Comparison of ENCODE assay signal across 1 cellular context in genomic region chr14:21106191-21106505, GRCh38.
TF ChIP-seq lines count a peak whose summit lies in the region.

No MANE protein-coding gene starts in this region.

TF ChIP-seq in WTC11, 78 proteins besides CTCF, POLR2A, EP300 and RAD21 (continued from another document):
- TF ChIP-seq ERG (CRISPR knock-in tag; IDR thresholded peaks at IDR 0.05) (no peak), ESRRA (CRISPR knock-in tag; IDR thresholded peaks at IDR 0.05; ENCODE audit: borderline replicate concordance) (no peak), NR1H2 (CRISPR knock-in tag; IDR thresholded peaks at IDR 0.05) (no peak), CREB1 (CRISPR knock-in tag; IDR thresholded peaks at IDR 0.05) (no peak), EMX1 (CRISPR knock-in tag; IDR thresholded peaks at IDR 0.05) (no peak), ZNF232 (CRISPR knock-in tag; IDR thresholded peaks at IDR 0.05) (no peak), GTF2I (CRISPR knock-in tag; conservative IDR thresholded peaks at IDR 0.05) (no peak), ZNF396 (CRISPR knock-in tag; IDR thresholded peaks at IDR 0.05; ENCODE audit: borderline replicate concordance) (no peak), HMGA2 (CRISPR knock-in tag; IDR thresholded peaks at IDR 0.05) (no peak), ATF3 (CRISPR knock-in tag; conservative IDR thresholded peaks at IDR 0.05) (no peak), IRF2 (CRISPR knock-in tag; IDR thresholded peaks at IDR 0.05; ENCODE audit: borderline replicate concordance, low read depth) (no peak), ZNF317 (CRISPR knock-in tag; IDR thresholded peaks at IDR 0.05; ENCODE audit: borderline replicate concordance, low read depth) (no peak), ZNF671 (CRISPR knock-in tag; IDR thresholded peaks at IDR 0.05) (no peak)
- TF ChIP-seq, protein P1, sequence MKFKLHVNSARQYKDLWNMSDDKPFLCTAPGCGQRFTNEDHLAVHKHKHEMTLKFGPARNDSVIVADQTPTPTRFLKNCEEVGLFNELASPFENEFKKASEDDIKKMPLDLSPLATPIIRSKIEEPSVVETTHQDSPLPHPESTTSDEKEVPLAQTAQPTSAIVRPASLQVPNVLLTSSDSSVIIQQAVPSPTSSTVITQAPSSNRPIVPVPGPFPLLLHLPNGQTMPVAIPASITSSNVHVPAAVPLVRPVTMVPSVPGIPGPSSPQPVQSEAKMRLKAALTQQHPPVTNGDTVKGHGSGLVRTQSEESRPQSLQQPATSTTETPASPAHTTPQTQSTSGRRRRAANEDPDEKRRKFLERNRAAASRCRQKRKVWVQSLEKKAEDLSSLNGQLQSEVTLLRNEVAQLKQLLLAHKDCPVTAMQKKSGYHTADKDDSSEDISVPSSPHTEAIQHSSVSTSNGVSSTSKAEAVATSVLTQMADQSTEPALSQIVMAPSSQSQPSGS (CRISPR knock-in tag; IDR thresholded peaks at IDR 0.05; ENCODE audit: borderline replicate concordance, low read depth), result no peak
- TF ChIP-seq, protein P2, sequence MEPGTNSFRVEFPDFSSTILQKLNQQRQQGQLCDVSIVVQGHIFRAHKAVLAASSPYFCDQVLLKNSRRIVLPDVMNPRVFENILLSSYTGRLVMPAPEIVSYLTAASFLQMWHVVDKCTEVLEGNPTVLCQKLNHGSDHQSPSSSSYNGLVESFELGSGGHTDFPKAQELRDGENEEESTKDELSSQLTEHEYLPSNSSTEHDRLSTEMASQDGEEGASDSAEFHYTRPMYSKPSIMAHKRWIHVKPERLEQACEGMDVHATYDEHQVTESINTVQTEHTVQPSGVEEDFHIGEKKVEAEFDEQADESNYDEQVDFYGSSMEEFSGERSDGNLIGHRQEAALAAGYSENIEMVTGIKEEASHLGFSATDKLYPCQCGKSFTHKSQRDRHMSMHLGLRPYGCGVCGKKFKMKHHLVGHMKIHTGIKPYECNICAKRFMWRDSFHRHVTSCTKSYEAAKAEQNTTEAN (CRISPR knock-in tag; IDR thresholded peaks at IDR 0.05), result no peak
